Comparison of ENCODE assay signal across 8 cellular contexts in the genomic region with DNA sequence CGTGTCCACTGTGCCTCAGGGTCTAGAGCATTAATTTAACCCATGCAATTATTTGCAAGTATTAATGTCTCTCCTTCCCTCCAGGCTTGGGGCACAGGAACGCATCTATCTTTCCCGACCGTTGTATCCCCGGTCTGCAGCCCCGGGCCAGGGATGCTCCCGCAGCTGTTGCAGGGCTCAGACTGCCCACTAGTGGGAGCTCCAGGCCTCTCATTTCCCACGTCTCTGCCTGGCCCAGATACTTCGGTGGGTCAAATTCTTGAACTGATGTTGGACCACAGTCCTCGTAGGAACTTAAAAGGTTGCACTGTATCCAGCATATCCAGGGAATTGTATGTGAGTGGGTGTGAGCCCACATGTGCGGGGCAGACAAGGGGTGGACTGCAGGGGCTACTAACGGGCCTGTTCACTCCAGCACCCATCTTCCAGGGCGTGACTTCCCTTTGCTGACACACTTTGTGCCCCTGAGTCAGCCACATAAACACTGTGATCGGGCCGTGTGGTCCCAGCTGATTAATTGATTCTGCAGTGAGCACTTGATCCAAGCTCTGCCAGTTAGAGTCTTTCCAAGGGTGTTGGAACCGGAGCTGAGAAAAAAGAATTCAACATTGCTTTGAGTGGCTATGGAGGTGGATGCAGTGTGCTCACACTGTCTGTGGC.
A peak's percentile ranks its signal among the peaks of the same experiment; 100 is the strongest.
DNase-seq lines count a peak whose midpoint lies in the region; ATAC-seq and TF ChIP-seq lines count a peak whose summit lies in the region.

No MANE protein-coding gene starts in this region.

- DNase-seq in AG10803 (ENCODE audit: low read depth) = peak; percentile 11
- DNase-seq in GM23338 (ENCODE audit: low spot score) = peak; percentile 34
- DNase-seq in breast epithelium (ENCODE audit: low spot score in 2 of 2) = no peak
- DNase-seq in nephron progenitor cell = no peak

- H2AFZ ChIP-seq in GM23338 = no peak overlapping the region
- no peak overlapping the region for H2AFZ ChIP-seq in SU-DHL-6 (ENCODE audit: low read depth, low read length, severe bottlenecking)

- H3K9me2 ChIP-seq in GM23338 (ENCODE audit: insufficient read depth) (no peaks in the 10 kb centered on the region), SU-DHL-6 (replicated peaks; ENCODE audit: insufficient read depth, low read length) (no peaks in the 10 kb centered on the region)

- H3K4me3 ChIP-seq in AG10803 (ENCODE audit: low read length) (no peak overlapping the region), GM23338 (no peak overlapping the region), SU-DHL-6 (ENCODE audit: insufficient read depth, low read length, poor library complexity, severe bottlenecking) (no peak overlapping the region), breast epithelium (no peak overlapping the region)

- H3K27me3 Mint-ChIP-seq in GM23338 (ENCODE audit: insufficient read depth, low read depth, poor library complexity) = peaks cover 14% of the 10 kb centered on the region
- peaks cover 6% of the 10 kb centered on the region for H3K27me3 Mint-ChIP-seq in nephron progenitor cell (ENCODE audit: low read depth, poor library complexity)

- H3K27ac Mint-ChIP-seq in GM23338 = no peak overlapping the region
- no peak overlapping the region for H3K27ac Mint-ChIP-seq in nephron progenitor cell

- H3K36me3 ChIP-seq in GM23338 (ENCODE audit: insufficient read depth) (peaks cover 4% of the 10 kb centered on the region; the same call in 1 of the 2 replicates), SU-DHL-6 (ENCODE audit: low read length) (no peaks in the 10 kb centered on the region), breast epithelium (no peaks in the 10 kb centered on the region)

- H3K27ac ChIP-seq in GM23338 (ENCODE audit: low read depth) (no peak overlapping the region), SU-DHL-6 (ENCODE audit: low read depth, low read length) (no peak overlapping the region), breast epithelium (no peak overlapping the region)

- H3K4me3 Mint-ChIP-seq in GM23338 (no peak overlapping the region; the same call in 2 of the 3 replicates), nephron progenitor cell (no peak overlapping the region)

- TF ChIP-seq POLR2A in breast epithelium (IDR thresholded peaks at IDR 0.05) = no peak

- H3K27me3 ChIP-seq in GM23338 (ENCODE audit: insufficient read depth) (no peaks in the 10 kb centered on the region), SU-DHL-6 (ENCODE audit: low read length) (no peaks in the 10 kb centered on the region), breast epithelium (no peaks in the 10 kb centered on the region)

- no peak overlapping the region for H3K9ac ChIP-seq in SU-DHL-6 (ENCODE audit: low read length)

- H3K36me3 Mint-ChIP-seq in GM23338 (ENCODE audit: low read depth) (peaks cover 52% of the 10 kb centered on the region), nephron progenitor cell (ENCODE audit: low read depth) (peaks cover 14% of the 10 kb centered on the region)

- intact Hi-C loops in breast epithelium (cut with DNase I; ENCODE audit: low total_unique reads) = no loop called here

- ATAC-seq in GM23338 (peak; percentile 67), HG03175 (IDR thresholded peaks at IDR 0.05; ENCODE audit: unreplicated experiment) (no peak), GM19463 (IDR thresholded peaks at IDR 0.05; ENCODE audit: unreplicated experiment) (no peak), GM18511 (IDR thresholded peaks at IDR 0.05; ENCODE audit: unreplicated experiment) (no peak)

- TF ChIP-seq CTCF in AG10803 (conservative IDR thresholded peaks at IDR 0.05; ENCODE audit: low read length) (peak; percentile 78), GM23338 (conservative IDR thresholded peaks at IDR 0.05; ENCODE audit: low read depth in 2 of 2) (peak; percentile 44 to 58), SU-DHL-6 (IDR thresholded peaks at IDR 0.05; ENCODE audit: insufficient read depth, low read length, poor library complexity, severe bottlenecking) (peak; percentile 84), breast epithelium (IDR thresholded peaks at IDR 0.05) (peak in 2 of 3 donors; percentile 22 to 34), nephron progenitor cell (IDR thresholded peaks at IDR 0.05) (peak; percentile 16)

- H3K79me2 ChIP-seq in GM23338 (replicated peaks; ENCODE audit: insufficient read depth) = no peaks in the 10 kb centered on the region
- no peaks in the 10 kb centered on the region for H3K79me2 ChIP-seq in SU-DHL-6 (ENCODE audit: insufficient read depth, low read length)

- H3K4me2 ChIP-seq in GM23338 (no peak overlapping the region), SU-DHL-6 (ENCODE audit: low read depth, low read length, poor library complexity, severe bottlenecking) (no peak overlapping the region)

- H3K9me3 ChIP-seq in SU-DHL-6 (ENCODE audit: insufficient read depth, low read length) = no peaks in the 10 kb centered on the region
- H3K9me3 ChIP-seq in breast epithelium = no peaks in the 10 kb centered on the region

- no peaks in the 10 kb centered on the region for H3K4me1 Mint-ChIP-seq in GM23338
- no peaks in the 10 kb centered on the region for H3K4me1 Mint-ChIP-seq in nephron progenitor cell

- H3K9me3 Mint-ChIP-seq in GM23338 (peaks cover 91% of the 10 kb centered on the region), nephron progenitor cell (peaks cover 84% of the 10 kb centered on the region)

- H4K20me1 ChIP-seq in GM23338 (replicated peaks; ENCODE audit: insufficient read depth) (no peaks in the 10 kb centered on the region), SU-DHL-6 (ENCODE audit: low read depth, low read length) (no peaks in the 10 kb centered on the region)

- no peaks in the 10 kb centered on the region for H3F3A ChIP-seq in GM23338 (replicated peaks; ENCODE audit: low read depth)
- H3F3A ChIP-seq in SU-DHL-6 (ENCODE audit: insufficient read depth) = no peaks in the 10 kb centered on the region

- H3K4me1 ChIP-seq in GM23338 (ENCODE audit: insufficient read depth) = no peaks in the 10 kb centered on the region
- H3K4me1 ChIP-seq in breast epithelium = no peaks in the 10 kb centered on the region

TF ChIP-seq in GM23338, 12 proteins besides CTCF, POLR2A, EP300 and RAD21 (continues in another document):
- no peak for TF ChIP-seq STAT1 (IDR thresholded peaks at IDR 0.05; ENCODE audit: unreplicated experiment)
- no peak for TF ChIP-seq CREB1 (CRISPR knock-in tag; IDR thresholded peaks at IDR 0.05; ENCODE audit: low read depth)
- TF ChIP-seq POLR2AphosphoS5 (IDR thresholded peaks at IDR 0.05; ENCODE audit: low read depth) = no peak
- TF ChIP-seq ZNF114 (CRISPR knock-in tag; IDR thresholded peaks at IDR 0.05) = no peak
- no peak for TF ChIP-seq NANOG (IDR thresholded peaks at IDR 0.05; ENCODE audit: borderline replicate concordance)
- TF ChIP-seq, protein P1, sequence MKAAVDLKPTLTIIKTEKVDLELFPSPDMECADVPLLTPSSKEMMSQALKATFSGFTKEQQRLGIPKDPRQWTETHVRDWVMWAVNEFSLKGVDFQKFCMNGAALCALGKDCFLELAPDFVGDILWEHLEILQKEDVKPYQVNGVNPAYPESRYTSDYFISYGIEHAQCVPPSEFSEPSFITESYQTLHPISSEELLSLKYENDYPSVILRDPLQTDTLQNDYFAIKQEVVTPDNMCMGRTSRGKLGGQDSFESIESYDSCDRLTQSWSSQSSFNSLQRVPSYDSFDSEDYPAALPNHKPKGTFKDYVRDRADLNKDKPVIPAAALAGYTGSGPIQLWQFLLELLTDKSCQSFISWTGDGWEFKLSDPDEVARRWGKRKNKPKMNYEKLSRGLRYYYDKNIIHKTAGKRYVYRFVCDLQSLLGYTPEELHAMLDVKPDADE (IDR thresholded peaks at IDR 0.05) = no peak
- no peak for TF ChIP-seq EZH2phosphoT487 (IDR thresholded peaks at IDR 0.05; ENCODE audit: unreplicated experiment)

Comparison
In these comparisons a context has a peak if more than half of its experiments do, and no peak if none do; other contexts are left out.
1. DNase-seq: peak in AG10803 (single experiment) and GM23338 (single experiment); none in breast epithelium (0 of 2) and nephron progenitor cell (single experiment).
2. CTCF ChIP-seq: peak in every context shown above with its lines; median percentile 84 in SU-DHL-6; 78 in AG10803; 51 in GM23338; 28 in breast epithelium; 16 in nephron progenitor cell.